ENCODE assay signal across 1 cellular context in genomic region chr1:224528900-224529299, GRCh38.
A peak's percentile ranks its signal among the peaks of the same experiment; 100 is the strongest.
TF ChIP-seq lines count a peak whose summit lies in the region.

No MANE protein-coding gene starts in this region.

TF ChIP-seq in K562, 482 proteins besides CTCF, POLR2A, EP300 and RAD21 (continued from another document and continues in another):
- TF ChIP-seq, protein P1, sequence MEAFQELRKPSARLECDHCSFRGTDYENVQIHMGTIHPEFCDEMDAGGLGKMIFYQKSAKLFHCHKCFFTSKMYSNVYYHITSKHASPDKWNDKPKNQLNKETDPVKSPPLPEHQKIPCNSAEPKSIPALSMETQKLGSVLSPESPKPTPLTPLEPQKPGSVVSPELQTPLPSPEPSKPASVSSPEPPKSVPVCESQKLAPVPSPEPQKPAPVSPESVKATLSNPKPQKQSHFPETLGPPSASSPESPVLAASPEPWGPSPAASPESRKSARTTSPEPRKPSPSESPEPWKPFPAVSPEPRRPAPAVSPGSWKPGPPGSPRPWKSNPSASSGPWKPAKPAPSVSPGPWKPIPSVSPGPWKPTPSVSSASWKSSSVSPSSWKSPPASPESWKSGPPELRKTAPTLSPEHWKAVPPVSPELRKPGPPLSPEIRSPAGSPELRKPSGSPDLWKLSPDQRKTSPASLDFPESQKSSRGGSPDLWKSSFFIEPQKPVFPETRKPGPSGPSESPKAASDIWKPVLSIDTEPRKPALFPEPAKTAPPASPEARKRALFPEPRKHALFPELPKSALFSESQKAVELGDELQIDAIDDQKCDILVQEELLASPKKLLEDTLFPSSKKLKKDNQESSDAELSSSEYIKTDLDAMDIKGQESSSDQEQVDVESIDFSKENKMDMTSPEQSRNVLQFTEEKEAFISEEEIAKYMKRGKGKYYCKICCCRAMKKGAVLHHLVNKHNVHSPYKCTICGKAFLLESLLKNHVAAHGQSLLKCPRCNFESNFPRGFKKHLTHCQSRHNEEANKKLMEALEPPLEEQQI (IDR thresholded peaks at IDR 0.05) = no peak
- TF ChIP-seq ZZZ3 (IDR thresholded peaks at IDR 0.05) (no peak), NCOA2 (IDR thresholded peaks at IDR 0.05; ENCODE audit: partially characterized antibody in 2 of 2) (no peak), MAFK (IDR thresholded peaks at IDR 0.05; ENCODE audit: low read length) (no peak), SETDB1 (IDR thresholded peaks at IDR 0.05; ENCODE audit: low read length) (no peak), ZNF282 (CRISPR knock-in tag; IDR thresholded peaks at IDR 0.05) (no peak), SOX6 (IDR thresholded peaks at IDR 0.05) (peak; percentile 49; the same call in 1 of the 2 replicates), BMI1 (IDR thresholded peaks at IDR 0.05; ENCODE audit: low read length) (no peak), POLR2H (tag; IDR thresholded peaks at IDR 0.05; ENCODE audit: low read depth) (no peak; the same call in none of the 2 replicates), CCAR2 (IDR thresholded peaks at IDR 0.05; ENCODE audit: low read depth, low read length) (no peak), NR2C1 (IDR thresholded peaks at IDR 0.05) (no peak), NR2C1 (tag; IDR thresholded peaks at IDR 0.05) (peak; percentile 70), JUNB (CRISPR knock-in tag; conservative IDR thresholded peaks at IDR 0.05) (peak; percentile 90), ERF (CRISPR knock-in tag; IDR thresholded peaks at IDR 0.05) (no peak), NCOA4 (IDR thresholded peaks at IDR 0.05; ENCODE audit: partially characterized antibody) (no peak), U2AF2 (optimal IDR thresholded peaks at IDR 0.05; ENCODE audit: low read depth, low read length) (no peak), RBFOX2 (IDR thresholded peaks at IDR 0.05; ENCODE audit: low read depth, low read length) (no peak), PPARD (CRISPR knock-in tag; IDR thresholded peaks at IDR 0.05) (no peak), E4F1 (CRISPR knock-in tag; IDR thresholded peaks at IDR 0.05; ENCODE audit: borderline replicate concordance) (no peak), DPF2 (IDR thresholded peaks at IDR 0.05) (peak; percentile 75), LCOR (CRISPR knock-in tag; IDR thresholded peaks at IDR 0.05) (no peak), ETS2 (tag; IDR thresholded peaks at IDR 0.05; ENCODE audit: borderline replicate concordance, poor library complexity, severe bottlenecking) (no peak), JUN (IDR thresholded peaks at IDR 0.05; ENCODE audit: borderline replicate concordance, low read depth, low read length) (peak; percentile 93), JUN (CRISPR knock-in tag; IDR thresholded peaks at IDR 0.05; ENCODE audit: borderline replicate concordance) (no peak), ZBTB9 (CRISPR knock-in tag; IDR thresholded peaks at IDR 0.05) (peak; percentile 20; the same call in 1 of the 2 replicates), CHCHD3 (CRISPR knock-in tag; IDR thresholded peaks at IDR 0.05) (no peak), PHF21A (IDR thresholded peaks at IDR 0.05; ENCODE audit: borderline replicate concordance, low read depth) (no peak), DMBX1 (CRISPR knock-in tag; IDR thresholded peaks at IDR 0.05; ENCODE audit: borderline replicate concordance) (peak; percentile 79; the same call in 1 of the 2 replicates), KDM2B (CRISPR knock-in tag; IDR thresholded peaks at IDR 0.05) (no peak), TRIM24 (IDR thresholded peaks at IDR 0.05) (peak; percentile 52 to 58; a peak in 3 of 4 replicates), ZNF644 (tag; IDR thresholded peaks at IDR 0.05; ENCODE audit: low read depth) (no peak), KHSRP (IDR thresholded peaks at IDR 0.05) (no peak), HSF4 (CRISPR knock-in tag; IDR thresholded peaks at IDR 0.05; ENCODE audit: borderline replicate concordance) (no peak), SLC30A9 (CRISPR knock-in tag; IDR thresholded peaks at IDR 0.05) (no peak), ZNF766 (CRISPR knock-in tag; conservative IDR thresholded peaks at IDR 0.05) (no peak), MCM5 (IDR thresholded peaks at IDR 0.05; ENCODE audit: low read depth) (no peak), KLF10 (CRISPR knock-in tag; IDR thresholded peaks at IDR 0.05) (no peak), ATF6 (CRISPR knock-in tag; IDR thresholded peaks at IDR 0.05) (no peak), FUS (optimal IDR thresholded peaks at IDR 0.05; ENCODE audit: low read depth, low read length) (no peak), FOSL1 (tag; conservative IDR thresholded peaks at IDR 0.05) (peak; percentile 99)
- TF ChIP-seq, protein P2, sequence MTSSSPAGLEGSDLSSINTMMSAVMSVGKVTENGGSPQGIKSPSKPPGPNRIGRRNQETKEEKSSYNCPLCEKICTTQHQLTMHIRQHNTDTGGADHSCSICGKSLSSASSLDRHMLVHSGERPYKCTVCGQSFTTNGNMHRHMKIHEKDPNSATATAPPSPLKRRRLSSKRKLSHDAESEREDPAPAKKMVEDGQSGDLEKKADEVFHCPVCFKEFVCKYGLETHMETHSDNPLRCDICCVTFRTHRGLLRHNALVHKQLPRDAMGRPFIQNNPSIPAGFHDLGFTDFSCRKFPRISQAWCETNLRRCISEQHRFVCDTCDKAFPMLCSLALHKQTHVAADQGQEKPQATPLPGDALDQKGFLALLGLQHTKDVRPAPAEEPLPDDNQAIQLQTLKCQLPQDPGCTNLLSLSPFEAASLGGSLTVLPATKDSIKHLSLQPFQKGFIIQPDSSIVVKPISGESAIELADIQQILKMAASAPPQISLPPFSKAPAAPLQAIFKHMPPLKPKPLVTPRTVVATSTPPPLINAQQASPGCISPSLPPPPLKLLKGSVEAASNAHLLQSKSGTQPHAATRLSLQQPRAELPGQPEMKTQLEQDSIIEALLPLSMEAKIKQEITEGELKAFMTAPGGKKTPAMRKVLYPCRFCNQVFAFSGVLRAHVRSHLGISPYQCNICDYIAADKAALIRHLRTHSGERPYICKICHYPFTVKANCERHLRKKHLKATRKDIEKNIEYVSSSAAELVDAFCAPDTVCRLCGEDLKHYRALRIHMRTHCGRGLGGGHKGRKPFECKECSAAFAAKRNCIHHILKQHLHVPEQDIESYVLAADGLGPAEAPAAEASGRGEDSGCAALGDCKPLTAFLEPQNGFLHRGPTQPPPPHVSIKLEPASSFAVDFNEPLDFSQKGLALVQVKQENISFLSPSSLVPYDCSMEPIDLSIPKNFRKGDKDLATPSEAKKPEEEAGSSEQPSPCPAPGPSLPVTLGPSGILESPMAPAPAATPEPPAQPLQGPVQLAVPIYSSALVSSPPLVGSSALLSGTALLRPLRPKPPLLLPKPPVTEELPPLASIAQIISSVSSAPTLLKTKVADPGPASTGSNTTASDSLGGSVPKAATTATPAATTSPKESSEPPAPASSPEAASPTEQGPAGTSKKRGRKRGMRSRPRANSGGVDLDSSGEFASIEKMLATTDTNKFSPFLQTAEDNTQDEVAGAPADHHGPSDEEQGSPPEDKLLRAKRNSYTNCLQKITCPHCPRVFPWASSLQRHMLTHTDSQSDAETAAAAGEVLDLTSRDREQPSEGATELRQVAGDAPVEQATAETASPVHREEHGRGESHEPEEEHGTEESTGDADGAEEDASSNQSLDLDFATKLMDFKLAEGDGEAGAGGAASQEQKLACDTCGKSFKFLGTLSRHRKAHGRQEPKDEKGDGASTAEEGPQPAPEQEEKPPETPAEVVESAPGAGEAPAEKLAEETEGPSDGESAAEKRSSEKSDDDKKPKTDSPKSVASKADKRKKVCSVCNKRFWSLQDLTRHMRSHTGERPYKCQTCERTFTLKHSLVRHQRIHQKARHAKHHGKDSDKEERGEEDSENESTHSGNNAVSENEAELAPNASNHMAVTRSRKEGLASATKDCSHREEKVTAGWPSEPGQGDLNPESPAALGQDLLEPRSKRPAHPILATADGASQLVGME (CRISPR knock-in tag; IDR thresholded peaks at IDR 0.05) = 0 out of 2 replicates have a peak, but pooled peaks have one; percentile 37
- TF ChIP-seq, protein P3, sequence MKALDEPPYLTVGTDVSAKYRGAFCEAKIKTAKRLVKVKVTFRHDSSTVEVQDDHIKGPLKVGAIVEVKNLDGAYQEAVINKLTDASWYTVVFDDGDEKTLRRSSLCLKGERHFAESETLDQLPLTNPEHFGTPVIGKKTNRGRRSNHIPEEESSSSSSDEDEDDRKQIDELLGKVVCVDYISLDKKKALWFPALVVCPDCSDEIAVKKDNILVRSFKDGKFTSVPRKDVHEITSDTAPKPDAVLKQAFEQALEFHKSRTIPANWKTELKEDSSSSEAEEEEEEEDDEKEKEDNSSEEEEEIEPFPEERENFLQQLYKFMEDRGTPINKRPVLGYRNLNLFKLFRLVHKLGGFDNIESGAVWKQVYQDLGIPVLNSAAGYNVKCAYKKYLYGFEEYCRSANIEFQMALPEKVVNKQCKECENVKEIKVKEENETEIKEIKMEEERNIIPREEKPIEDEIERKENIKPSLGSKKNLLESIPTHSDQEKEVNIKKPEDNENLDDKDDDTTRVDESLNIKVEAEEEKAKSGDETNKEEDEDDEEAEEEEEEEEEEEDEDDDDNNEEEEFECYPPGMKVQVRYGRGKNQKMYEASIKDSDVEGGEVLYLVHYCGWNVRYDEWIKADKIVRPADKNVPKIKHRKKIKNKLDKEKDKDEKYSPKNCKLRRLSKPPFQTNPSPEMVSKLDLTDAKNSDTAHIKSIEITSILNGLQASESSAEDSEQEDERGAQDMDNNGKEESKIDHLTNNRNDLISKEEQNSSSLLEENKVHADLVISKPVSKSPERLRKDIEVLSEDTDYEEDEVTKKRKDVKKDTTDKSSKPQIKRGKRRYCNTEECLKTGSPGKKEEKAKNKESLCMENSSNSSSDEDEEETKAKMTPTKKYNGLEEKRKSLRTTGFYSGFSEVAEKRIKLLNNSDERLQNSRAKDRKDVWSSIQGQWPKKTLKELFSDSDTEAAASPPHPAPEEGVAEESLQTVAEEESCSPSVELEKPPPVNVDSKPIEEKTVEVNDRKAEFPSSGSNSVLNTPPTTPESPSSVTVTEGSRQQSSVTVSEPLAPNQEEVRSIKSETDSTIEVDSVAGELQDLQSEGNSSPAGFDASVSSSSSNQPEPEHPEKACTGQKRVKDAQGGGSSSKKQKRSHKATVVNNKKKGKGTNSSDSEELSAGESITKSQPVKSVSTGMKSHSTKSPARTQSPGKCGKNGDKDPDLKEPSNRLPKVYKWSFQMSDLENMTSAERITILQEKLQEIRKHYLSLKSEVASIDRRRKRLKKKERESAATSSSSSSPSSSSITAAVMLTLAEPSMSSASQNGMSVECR (CRISPR knock-in tag; IDR thresholded peaks at IDR 0.05) = no peak
- TF ChIP-seq, protein P4, sequence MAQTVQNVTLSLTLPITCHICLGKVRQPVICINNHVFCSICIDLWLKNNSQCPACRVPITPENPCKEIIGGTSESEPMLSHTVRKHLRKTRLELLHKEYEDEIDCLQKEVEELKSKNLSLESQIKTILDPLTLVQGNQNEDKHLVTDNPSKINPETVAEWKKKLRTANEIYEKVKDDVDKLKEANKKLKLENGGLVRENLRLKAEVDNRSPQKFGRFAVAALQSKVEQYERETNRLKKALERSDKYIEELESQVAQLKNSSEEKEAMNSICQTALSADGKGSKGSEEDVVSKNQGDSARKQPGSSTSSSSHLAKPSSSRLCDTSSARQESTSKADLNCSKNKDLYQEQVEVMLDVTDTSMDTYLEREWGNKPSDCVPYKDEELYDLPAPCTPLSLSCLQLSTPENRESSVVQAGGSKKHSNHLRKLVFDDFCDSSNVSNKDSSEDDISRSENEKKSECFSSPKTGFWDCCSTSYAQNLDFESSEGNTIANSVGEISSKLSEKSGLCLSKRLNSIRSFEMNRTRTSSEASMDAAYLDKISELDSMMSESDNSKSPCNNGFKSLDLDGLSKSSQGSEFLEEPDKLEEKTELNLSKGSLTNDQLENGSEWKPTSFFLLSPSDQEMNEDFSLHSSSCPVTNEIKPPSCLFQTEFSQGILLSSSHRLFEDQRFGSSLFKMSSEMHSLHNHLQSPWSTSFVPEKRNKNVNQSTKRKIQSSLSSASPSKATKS (CRISPR knock-in tag; IDR thresholded peaks at IDR 0.05) = no peak
